Comparison of ENCODE assay signal across 20 cellular contexts in the genomic region with DNA sequence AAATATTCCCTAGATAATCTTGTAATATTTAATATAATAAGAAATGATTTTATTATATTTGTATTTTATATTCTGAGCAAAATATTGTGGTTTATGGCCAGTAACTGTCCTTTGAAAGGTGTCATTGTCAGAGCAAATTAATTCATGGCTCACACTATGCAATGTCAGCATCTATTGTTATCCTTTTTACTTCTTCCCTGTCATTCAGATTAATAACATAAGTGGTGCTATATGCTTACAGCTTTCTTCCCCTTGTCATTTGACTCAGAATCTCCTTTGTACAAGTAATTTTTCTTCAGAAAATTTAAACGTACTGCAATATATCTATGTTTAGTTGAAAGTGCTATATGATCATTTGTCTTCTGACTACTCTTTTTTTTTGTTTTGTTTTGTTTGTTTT.
DNase-seq lines count a peak whose midpoint lies in the region; ATAC-seq, FAIRE-seq and TF ChIP-seq lines count a peak whose summit lies in the region.
"Had no signal": no experiment of that assay in that cellular context is flagged by ENCODE, and none has a peak within 500 bp of the region (broad histone marks: within the 10 kb centered on the region; RNA-seq: fewer than 3 reads in every experiment).

No MANE protein-coding gene starts in this region.

- FAIRE-seq in TTC549 (lab: Jason Lieb, UNC): peak; percentile 3
- FAIRE-seq: A549, D721Med, GM12891, GM19239 had no signal

- H3K27me3 Mint-ChIP-seq in GM23338 (ENCODE audit: insufficient read depth, low read depth, poor library complexity): no peaks in the 10 kb centered on the region
- H3K27me3 Mint-ChIP-seq: B cell; CD4-positive, alpha-beta T cell had no signal

- H3K9me3 Mint-ChIP-seq in GM23338: peaks cover 27% of the 10 kb centered on the region

- no peak for TF ChIP-seq CTCF in GM23338 (conservative IDR thresholded peaks at IDR 0.05; ENCODE audit: low read depth in 2 of 2)
- no peak for TF ChIP-seq CTCF in neural cell (IDR thresholded peaks at IDR 0.05; ENCODE audit: poor library complexity, severe bottlenecking)

- H3K9me2 ChIP-seq in GM23338 (ENCODE audit: insufficient read depth): peaks cover 6% of the 10 kb centered on the region; the same call in 1 of the 2 replicates
- H3K9me2 ChIP-seq in neural cell (ENCODE audit: insufficient read depth, low read length): no peaks in the 10 kb centered on the region

- H3K4me1 Mint-ChIP-seq in GM23338: no peaks in the 10 kb centered on the region; the same call in 2 of the 3 replicates
- H3K4me1 Mint-ChIP-seq: B cell had no signal

- H3K36me3 ChIP-seq in GM23338 (ENCODE audit: insufficient read depth) (no peaks in the 10 kb centered on the region), neural cell (ENCODE audit: insufficient read depth, low read length) (no peaks in the 10 kb centered on the region)
- H3K36me3 ChIP-seq: BLaER1 treated with 17β-estradiol and CSF1 and Interleukin-3, amounts not matched to agents 10 nM and 100 nM had no signal

- H3K4me2 ChIP-seq in GM23338: no peak overlapping the region
- peak overlapping the region; percentile 11 for H3K4me2 ChIP-seq in neural cell (ENCODE audit: low read length)
- H3K4me2 ChIP-seq: A549; BLaER1 treated with 17β-estradiol and CSF1 and Interleukin-3, amounts not matched to agents 10 nM and 100 nM had no signal

- no peak overlapping the region for H3K4me3 Mint-ChIP-seq in GM23338
- H3K4me3 Mint-ChIP-seq: B cell; CD4-positive, alpha-beta T cell; CD8-positive, alpha-beta T cell had no signal

- H3K27me3 ChIP-seq in GM23338 (ENCODE audit: insufficient read depth) (no peaks in the 10 kb centered on the region), neural cell (ENCODE audit: insufficient read depth, low read depth, low read length) (no peaks in the 10 kb centered on the region)
- H3K27me3 ChIP-seq: BLaER1 treated with 17β-estradiol and CSF1 and Interleukin-3, amounts not matched to agents 10 nM and 100 nM had no signal

- no peaks in the 10 kb centered on the region for H3K9me3 ChIP-seq in neural cell (ENCODE audit: low read length)
- H3K9me3 ChIP-seq: A549 had no signal

- no peak overlapping the region for H3K9ac ChIP-seq in neural cell (ENCODE audit: low read length)
- H3K9ac ChIP-seq: BLaER1 treated with 17β-estradiol and CSF1 and Interleukin-3, amounts not matched to agents 10 nM and 100 nM had no signal

- DNase-seq in GM23338 (ENCODE audit: low spot score): no peak
- DNase-seq: AML-193; Caco-2; Calu3; CD4-positive, alpha-beta T cell; CD8-positive, alpha-beta T cell; DMS79 treated with DMSO at 0.1 percent for 48 hours; GF-D8 had no signal

- no peaks in the 10 kb centered on the region for H3K4me1 ChIP-seq in GM23338 (ENCODE audit: insufficient read depth)
- H3K4me1 ChIP-seq: A549; BLaER1 treated with 17β-estradiol and CSF1 and Interleukin-3, amounts not matched to agents 10 nM and 100 nM; Caco-2 had no signal

- peak; percentile 93 for TF ChIP-seq EP300 in neural cell (conservative IDR thresholded peaks at IDR 0.05; ENCODE audit: poor library complexity, severe bottlenecking)

- no peaks in the 10 kb centered on the region for H4K20me1 ChIP-seq in GM23338 (replicated peaks; ENCODE audit: insufficient read depth)
- no peaks in the 10 kb centered on the region for H4K20me1 ChIP-seq in neural cell (ENCODE audit: insufficient read depth)
- H4K20me1 ChIP-seq: BLaER1 treated with 17β-estradiol and CSF1 and Interleukin-3, amounts not matched to agents 10 nM and 100 nM had no signal

- H3K4me3 ChIP-seq in GM23338 (no peak overlapping the region), neural cell (ENCODE audit: low read length) (no peak overlapping the region)
- H3K4me3 ChIP-seq: A549; BLaER1 treated with 17β-estradiol and CSF1 and Interleukin-3, amounts not matched to agents 10 nM and 100 nM had no signal

- H3K27ac ChIP-seq in GM23338 (ENCODE audit: low read depth): no peak overlapping the region
- peak overlapping the region; percentile 67 for H3K27ac ChIP-seq in neural cell (ENCODE audit: low read length)
- H3K27ac ChIP-seq: 22Rv1; A549; BLaER1 treated with 17β-estradiol and CSF1 and Interleukin-3, amounts not matched to agents 10 nM and 100 nM; C4-2B had no signal

- ATAC-seq in GM23338 (no peak), GM21423 (IDR thresholded peaks at IDR 0.05; ENCODE audit: unreplicated experiment) (no peak), HG02970 (IDR thresholded peaks at IDR 0.05; ENCODE audit: low FRiP score, unreplicated experiment) (no peak)
- ATAC-seq: A549; CD8-positive, alpha-beta T cell had no signal

- no peak overlapping the region for H2AFZ ChIP-seq in GM23338
- no peak overlapping the region for H2AFZ ChIP-seq in neural cell (ENCODE audit: low read depth, low read length)

- no peaks in the 10 kb centered on the region for H3F3A ChIP-seq in GM23338 (replicated peaks; ENCODE audit: low read depth)
- H3F3A ChIP-seq in neural cell (ENCODE audit: insufficient read depth, low read length, poor library complexity, severe bottlenecking): no peaks in the 10 kb centered on the region

- no peak for TF ChIP-seq RAD21 in neural cell (conservative IDR thresholded peaks at IDR 0.05)

- peaks cover 20% of the 10 kb centered on the region for H3K36me3 Mint-ChIP-seq in GM23338 (ENCODE audit: low read depth)
- H3K36me3 Mint-ChIP-seq: CD8-positive, alpha-beta T cell had no signal

- H3K79me2 ChIP-seq in GM23338 (replicated peaks; ENCODE audit: insufficient read depth) (no peaks in the 10 kb centered on the region), neural cell (replicated peaks; ENCODE audit: insufficient read depth, low read length) (no peaks in the 10 kb centered on the region)

- H3K27ac Mint-ChIP-seq in GM23338: peak overlapping the region; percentile 56; the same call in 1 of the 2 replicates
- H3K27ac Mint-ChIP-seq: B cell; CD4-positive, alpha-beta T cell; CD8-positive, alpha-beta T cell had no signal

TF ChIP-seq in GM23338, 12 proteins besides CTCF, POLR2A, EP300 and RAD21 (continues in another document):
- TF ChIP-seq ZNF114 (CRISPR knock-in tag; IDR thresholded peaks at IDR 0.05): no peak
- no peak for TF ChIP-seq EZH2phosphoT487 (IDR thresholded peaks at IDR 0.05; ENCODE audit: unreplicated experiment)
- TF ChIP-seq STAT1 (IDR thresholded peaks at IDR 0.05; ENCODE audit: unreplicated experiment): no peak
- TF ChIP-seq, protein P1, sequence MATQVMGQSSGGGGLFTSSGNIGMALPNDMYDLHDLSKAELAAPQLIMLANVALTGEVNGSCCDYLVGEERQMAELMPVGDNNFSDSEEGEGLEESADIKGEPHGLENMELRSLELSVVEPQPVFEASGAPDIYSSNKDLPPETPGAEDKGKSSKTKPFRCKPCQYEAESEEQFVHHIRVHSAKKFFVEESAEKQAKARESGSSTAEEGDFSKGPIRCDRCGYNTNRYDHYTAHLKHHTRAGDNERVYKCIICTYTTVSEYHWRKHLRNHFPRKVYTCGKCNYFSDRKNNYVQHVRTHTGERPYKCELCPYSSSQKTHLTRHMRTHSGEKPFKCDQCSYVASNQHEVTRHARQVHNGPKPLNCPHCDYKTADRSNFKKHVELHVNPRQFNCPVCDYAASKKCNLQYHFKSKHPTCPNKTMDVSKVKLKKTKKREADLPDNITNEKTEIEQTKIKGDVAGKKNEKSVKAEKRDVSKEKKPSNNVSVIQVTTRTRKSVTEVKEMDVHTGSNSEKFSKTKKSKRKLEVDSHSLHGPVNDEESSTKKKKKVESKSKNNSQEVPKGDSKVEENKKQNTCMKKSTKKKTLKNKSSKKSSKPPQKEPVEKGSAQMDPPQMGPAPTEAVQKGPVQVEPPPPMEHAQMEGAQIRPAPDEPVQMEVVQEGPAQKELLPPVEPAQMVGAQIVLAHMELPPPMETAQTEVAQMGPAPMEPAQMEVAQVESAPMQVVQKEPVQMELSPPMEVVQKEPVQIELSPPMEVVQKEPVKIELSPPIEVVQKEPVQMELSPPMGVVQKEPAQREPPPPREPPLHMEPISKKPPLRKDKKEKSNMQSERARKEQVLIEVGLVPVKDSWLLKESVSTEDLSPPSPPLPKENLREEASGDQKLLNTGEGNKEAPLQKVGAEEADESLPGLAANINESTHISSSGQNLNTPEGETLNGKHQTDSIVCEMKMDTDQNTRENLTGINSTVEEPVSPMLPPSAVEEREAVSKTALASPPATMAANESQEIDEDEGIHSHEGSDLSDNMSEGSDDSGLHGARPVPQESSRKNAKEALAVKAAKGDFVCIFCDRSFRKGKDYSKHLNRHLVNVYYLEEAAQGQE (IDR thresholded peaks at IDR 0.05; ENCODE audit: unreplicated experiment): no peak
- no peak for TF ChIP-seq ZNF331 (CRISPR knock-in tag; IDR thresholded peaks at IDR 0.05; ENCODE audit: low read depth)
- TF ChIP-seq NANOG (IDR thresholded peaks at IDR 0.05; ENCODE audit: borderline replicate concordance): no peak

TF ChIP-seq in neural cell, 6 proteins besides CTCF, POLR2A, EP300 and RAD21:
- TF ChIP-seq POLR2AphosphoS5 (IDR thresholded peaks at IDR 0.05): peak; percentile 89
- no peak for TF ChIP-seq SMC3 (conservative IDR thresholded peaks at IDR 0.05; ENCODE audit: poor library complexity)
- TF ChIP-seq MXI1 (conservative IDR thresholded peaks at IDR 0.05; ENCODE audit: poor library complexity, severe bottlenecking): no peak
- TF ChIP-seq, protein P1 (IDR thresholded peaks at IDR 0.05; ENCODE audit: borderline replicate concordance): peak; percentile 34
